ENCODE assay signal across 2 cellular contexts in genomic region chr20:37542281-37542680, GRCh38.
A peak's percentile ranks its signal among the peaks of the same experiment; 100 is the strongest.
TF ChIP-seq lines count a peak whose summit lies in the region.

No MANE protein-coding gene starts in this region.

TF ChIP-seq in HEK293, 187 proteins besides CTCF, POLR2A, EP300 and RAD21:
- TF ChIP-seq SCRT1 (tag by site-specific recombination; IDR thresholded peaks at IDR 0.05; ENCODE audit: borderline replicate concordance): 0 out of 2 replicates have a peak, but pooled peaks have one; percentile 31
- no peak for TF ChIP-seq ZNF544 (tag by site-specific recombination; IDR thresholded peaks at IDR 0.05)
- TF ChIP-seq GLIS1 (tag by site-specific recombination; IDR thresholded peaks at IDR 0.05): peak; percentile 51
- TF ChIP-seq SCRT2 (tag by site-specific recombination; IDR thresholded peaks at IDR 0.05): peak; percentile 87
- no peak for TF ChIP-seq KLF9 (tag by site-specific recombination; IDR thresholded peaks at IDR 0.05; ENCODE audit: low read depth)

TF ChIP-seq in endothelial cell of umbilical vein, 7 proteins besides CTCF, POLR2A, EP300 and RAD21:
- TF ChIP-seq MAX (IDR thresholded peaks at IDR 0.05; ENCODE audit: insufficient read depth, insufficient read length) (peak; percentile 32), EZH2 (IDR thresholded peaks at IDR 0.05; ENCODE audit: borderline replicate concordance, low read depth, low read length, severe bottlenecking) (no peak), FOS (IDR thresholded peaks at IDR 0.05; ENCODE audit: borderline replicate concordance, insufficient read depth, low read length) (peak; percentile 25), MYC (IDR thresholded peaks at IDR 0.05; ENCODE audit: low read depth, low read length) (no peak), POLR2AphosphoS5 (IDR thresholded peaks at IDR 0.05; ENCODE audit: insufficient read depth, low read depth, low read length) (peak; percentile 38), GATA2 (IDR thresholded peaks at IDR 0.05; ENCODE audit: insufficient read depth, insufficient read length, low read depth, low read length) (peak; percentile 86), JUN (IDR thresholded peaks at IDR 0.05; ENCODE audit: borderline replicate concordance, insufficient read depth, insufficient read length, low read depth) (peak; percentile 54)
